ENCODE assay signal across 20 cellular contexts in genomic region chr6:167881327-167881726, GRCh38.
"Had no signal": no experiment of that assay in that cellular context is flagged by ENCODE, and none has a peak within 500 bp of the region (broad histone marks: within the 10 kb centered on the region; RNA-seq: fewer than 3 reads in every experiment).

No MANE protein-coding gene starts in this region.

- H3K27ac ChIP-seq: body of pancreas, SK-N-MC had no signal

- DNase-seq: activated CD4-positive, CD25-positive, alpha-beta regulatory T cell; activated CD8-positive, alpha-beta memory T cell treated with anti-CD3 and anti-CD28 coated beads, Interleukin-2, amount 50 U/mL, for 4 hours; activated CD8-positive, alpha-beta T cell treated with anti-CD3 and anti-CD28 coated beads for 36 hours; activated T-cell treated with anti-CD3 and anti-CD28 coated beads, Interleukin-2, amount 50 U/mL, for 72 hours; aorta; body of pancreas; central memory CD4-positive, alpha-beta T cell; KG1; NCI-H1092; NCI-H1417; NCI-H1930; NCI-H2171 treated with DMSO at 0.1 percent for 48 hours; NCI-H226; NCI-H526 treated with DMSO at 0.1 percent for 48 hours; NCI-H82; T-cell; T-helper 2 cell; T1000 had no signal

- H3K36me3 Mint-ChIP-seq: activated naive CD4-positive, alpha-beta T cell treated with anti-CD3 and anti-CD28 coated beads, Interleukin-2, amount 50 U/mL, for 24 hours had no signal

- H3K4me1 Mint-ChIP-seq: activated naive CD4-positive, alpha-beta T cell treated with anti-CD3 and anti-CD28 coated beads, Interleukin-2, amount 50 U/mL, for 24 hours; T-cell had no signal

- H3K4me3 ChIP-seq: body of pancreas, SK-N-MC had no signal

- H3K9me3 ChIP-seq: body of pancreas had no signal

- H3K27ac Mint-ChIP-seq: activated CD8-positive, alpha-beta T cell treated with anti-CD3 and anti-CD28 coated beads for 36 hours; activated naive CD4-positive, alpha-beta T cell treated with anti-CD3 and anti-CD28 coated beads, Interleukin-2, amount 50 U/mL, for 24 hours; activated T-cell treated with anti-CD3 and anti-CD28 coated beads, Interleukin-2, amount 50 U/mL, for 72 hours; T-cell had no signal

- H3K9me3 Mint-ChIP-seq: activated CD8-positive, alpha-beta T cell treated with anti-CD3 and anti-CD28 coated beads for 36 hours; activated naive CD4-positive, alpha-beta T cell treated with anti-CD3 and anti-CD28 coated beads, Interleukin-2, amount 50 U/mL, for 24 hours; activated T-cell treated with anti-CD3 and anti-CD28 coated beads, Interleukin-2, amount 50 U/mL, for 72 hours; T-cell had no signal

- H3K27me3 Mint-ChIP-seq: activated naive CD4-positive, alpha-beta T cell treated with anti-CD3 and anti-CD28 coated beads, Interleukin-2, amount 50 U/mL, for 24 hours had no signal

- H3K4me3 Mint-ChIP-seq: activated CD8-positive, alpha-beta T cell treated with anti-CD3 and anti-CD28 coated beads for 36 hours; activated naive CD4-positive, alpha-beta T cell treated with anti-CD3 and anti-CD28 coated beads, Interleukin-2, amount 50 U/mL, for 24 hours; activated T-cell treated with anti-CD3 and anti-CD28 coated beads, Interleukin-2, amount 50 U/mL, for 72 hours; T-cell had no signal

- H3K27me3 ChIP-seq: body of pancreas had no signal
